ENCODE assay signal across 23 cellular contexts in genomic region chr15:61086756-61087155, GRCh38.
A peak's percentile ranks its signal among the peaks of the same experiment; 100 is the strongest.
DNase-seq lines count a peak whose midpoint lies in the region; ATAC-seq, FAIRE-seq and TF ChIP-seq lines count a peak whose summit lies in the region.
"Had no signal": no experiment of that assay in that cellular context is flagged by ENCODE, and none has a peak within 500 bp of the region (broad histone marks: within the 10 kb centered on the region; RNA-seq: fewer than 3 reads in every experiment).

No MANE protein-coding gene starts in this region.

- no peak overlapping the region for H3K4me3 ChIP-seq in K562
- H3K4me3 ChIP-seq in right cardiac atrium (ENCODE audit: low read length), result no peak overlapping the region
- H3K4me3 ChIP-seq: A549; BLaER1 treated with 17β-estradiol and CSF1 and Interleukin-3, amounts not matched to agents 10 nM and 100 nM; GM12878 had no signal

- H3K4me2 ChIP-seq in K562 (ENCODE audit: insufficient read depth, low read length), result no peak overlapping the region
- H3K4me2 ChIP-seq: A549; BLaER1 treated with 17β-estradiol and CSF1 and Interleukin-3, amounts not matched to agents 10 nM and 100 nM had no signal

- no peaks in the 10 kb centered on the region for H4K20me1 ChIP-seq in K562 (replicated peaks; ENCODE audit: control insufficient read depth, insufficient read depth, low read length)
- H4K20me1 ChIP-seq: BLaER1 treated with 17β-estradiol and CSF1 and Interleukin-3, amounts not matched to agents 10 nM and 100 nM had no signal

- in situ Hi-C loops in K562 (cut with MboI), result no loop called here

- H2AFZ ChIP-seq in K562 (ENCODE audit: low read depth, low read length), result no peak overlapping the region

- 5% methylated on average over 4 of the region's 4 CpGs for WGBS in K562 (ENCODE audit: insufficient coverage, low coverage, missing lambda C conversion rate)
- WGBS in right cardiac atrium, result 92% methylated on average over 4 of the region's 4 CpGs

- no peak overlapping the region for H3K27ac ChIP-seq in K562 (ENCODE audit: extremely low read depth, low read depth, low read length)
- H3K27ac ChIP-seq in right cardiac atrium (ENCODE audit: low read length), result no peak overlapping the region
- H3K27ac ChIP-seq: 22Rv1; A549; BLaER1 treated with 17β-estradiol and CSF1 and Interleukin-3, amounts not matched to agents 10 nM and 100 nM; C4-2B had no signal

- intact Hi-C loops in K562 (cut with micrococcal nuclease), result no loop called here
- intact Hi-C loops in right cardiac atrium (cut with DNase I), result no loop called here

- TF ChIP-seq EP300 in K562 (IDR thresholded peaks at IDR 0.05; ENCODE audit: low read length), result no peak

- no peak for TF ChIP-seq CTCF in K562 (IDR thresholded peaks at IDR 0.05 in 2 of 3, conservative IDR thresholded peaks at IDR 0.05 in 1 of 3; ENCODE audit: insufficient read depth in 2 of 3, low read depth in 1 of 3, low read length in 3 of 3)

- no peaks in the 10 kb centered on the region for H3K9me1 ChIP-seq in K562 (ENCODE audit: control insufficient read depth, insufficient read depth, low read length)

- H3K4me1 ChIP-seq in K562 (replicated peaks in 1 of 2; ENCODE audit: control insufficient read depth in 2 of 2, insufficient read depth in 2 of 2, low read length in 2 of 2) (no peaks in the 10 kb centered on the region), right cardiac atrium (ENCODE audit: control insufficient read depth, insufficient read depth, low read length) (peaks cover 4% of the 10 kb centered on the region)
- H3K4me1 ChIP-seq: A549 had no signal

- peak; percentile 6 for DNase-seq in NCI-H1092 treated with DMSO at 0.1 percent for 48 hours (lab: John Stamatoyannopoulos, UW)
- DNase-seq in NCI-H1092 (lab: John Stamatoyannopoulos, UW), result no peak
- DNase-seq in K562 (ENCODE audit: extremely low read depth in 1 of 4, low spot score in 3 of 4), result no peak
- DNase-seq in cerebellum (ENCODE audit: low spot score), result peak; percentile 31
- no peak for DNase-seq in urothelium cell line (ENCODE audit: low spot score)
- DNase-seq in right cardiac atrium, result no peak
- DNase-seq: AML-193; Calu3; CD4-positive, alpha-beta T cell; CD8-positive, alpha-beta T cell; DMS79 treated with DMSO at 0.1 percent for 48 hours; GDM1 had no signal

- H3K27me3 ChIP-seq in K562 (ENCODE audit: control insufficient read depth in 2 of 2, insufficient read depth in 2 of 2, low read length in 2 of 2) (peaks cover 0 to 9% of the 10 kb centered on the region in 2 experiments; a peak in 2 of 5 replicates), right cardiac atrium (ENCODE audit: control insufficient read depth, insufficient read depth) (no peaks in the 10 kb centered on the region)
- H3K27me3 ChIP-seq: BLaER1 treated with 17β-estradiol and CSF1 and Interleukin-3, amounts not matched to agents 10 nM and 100 nM had no signal

- FAIRE-seq in K562 (lab: Jason Lieb, UNC) (no peak), urothelium cell line (lab: Jason Lieb, UNC) (peak; percentile 40)
- FAIRE-seq: A549, D721Med, GM12878, GM12892, GM18507 had no signal

- CTCF ChIA-PET in K562 (lab: Yijun Ruan, JAX; ENCODE audit: low intra/inter-chr PET ratio), result no interaction called here

- POLR2A ChIA-PET in K562 (lab: Yijun Ruan, JAX), result no interaction called here

- no peak for ATAC-seq in K562
- no peak for ATAC-seq in GM21619 (IDR thresholded peaks at IDR 0.05; ENCODE audit: unreplicated experiment)
- no peak for ATAC-seq in right cardiac atrium
- no peak for ATAC-seq in HG03442 (IDR thresholded peaks at IDR 0.05; ENCODE audit: unreplicated experiment)
- ATAC-seq: A549; CD8-positive, alpha-beta T cell; GM12878 had no signal

- BruUV-seq in K562 (replicated peaks; lab: Mats Ljungman, UMichigan), result no TSS peak

- no peak for TF ChIP-seq POLR2A in K562 (conservative IDR thresholded peaks at IDR 0.05)

- H3K9me3 ChIP-seq in K562 (replicated peaks; ENCODE audit: control insufficient read depth, insufficient read depth, low read depth, low read length), result no peaks in the 10 kb centered on the region
- no peaks in the 10 kb centered on the region for H3K9me3 ChIP-seq in right cardiac atrium (ENCODE audit: control insufficient read depth, low read length)
- H3K9me3 ChIP-seq: A549; BLaER1 treated with 17β-estradiol and CSF1 and Interleukin-3, amounts not matched to agents 10 nM and 100 nM; Caco-2 had no signal

- TF ChIP-seq RAD21 in K562 (CRISPR knock-in tag; conservative IDR thresholded peaks at IDR 0.05 in 1 of 2, IDR thresholded peaks at IDR 0.05 in 1 of 2), result no peak

- H3K36me3 ChIP-seq in K562 (ENCODE audit: control insufficient read depth, insufficient read depth, low read length), result no peaks in the 10 kb centered on the region
- H3K36me3 ChIP-seq: BLaER1 treated with 17β-estradiol and CSF1 and Interleukin-3, amounts not matched to agents 10 nM and 100 nM had no signal

- H3K79me2 ChIP-seq in K562 (ENCODE audit: control insufficient read depth, insufficient read depth, low read length), result no peaks in the 10 kb centered on the region

- no peak overlapping the region for H3K9ac ChIP-seq in K562 (ENCODE audit: insufficient read depth in 1 of 2, low read depth in 2 of 2, low read length in 2 of 2)
- H3K9ac ChIP-seq: BLaER1 treated with 17β-estradiol and CSF1 and Interleukin-3, amounts not matched to agents 10 nM and 100 nM had no signal

TF ChIP-seq in K562, 482 proteins besides CTCF, POLR2A, EP300 and RAD21:
- TF ChIP-seq ZBTB40 (IDR thresholded peaks at IDR 0.05) (0 out of 2 replicates have a peak, but pooled peaks have one; percentile 35), ZBTB40 (CRISPR knock-in tag; IDR thresholded peaks at IDR 0.05) (no peak), GTF2F1 (IDR thresholded peaks at IDR 0.05; ENCODE audit: low read depth, low read length) (no peak)
TF ChIP-seq in K562: peak in this region for 1.

Comparison
In these comparisons a context has a peak if more than half of its experiments do, and no peak if none do; other contexts are left out.
1. DNase-seq: peak in NCI-H1092 treated with DMSO at 0.1 percent for 48 hours (single experiment) and cerebellum (single experiment); none in NCI-H1092 (single experiment), K562 (0 of 4), urothelium cell line (single experiment) and right cardiac atrium (0 of 3).